In the genomic region with DNA sequence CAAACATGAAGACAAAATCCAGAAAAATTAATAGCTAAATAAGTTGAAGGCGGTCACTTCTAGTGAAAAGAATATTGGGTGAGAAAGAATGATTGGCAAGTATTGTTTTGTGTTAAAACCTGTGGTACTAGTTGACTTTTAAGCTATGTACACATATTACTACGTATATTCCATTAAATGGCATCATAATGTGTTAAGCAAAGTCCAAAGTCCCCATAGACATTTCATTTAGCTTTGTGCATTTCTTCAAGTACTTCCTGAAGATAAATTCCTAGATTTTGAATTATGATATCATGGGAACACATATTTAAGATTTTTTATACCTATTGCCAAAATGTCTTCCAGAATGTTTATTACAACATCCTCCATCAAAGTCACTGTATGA, we compare ENCODE assay signal across 20 cellular contexts.
DNase-seq lines count a peak whose midpoint lies in the region; ATAC-seq and TF ChIP-seq lines count a peak whose summit lies in the region.
"Had no signal": no experiment of that assay in that cellular context is flagged by ENCODE, and none has a peak within 500 bp of the region (broad histone marks: within the 10 kb centered on the region; RNA-seq: fewer than 3 reads in every experiment).

No MANE protein-coding gene starts in this region.

- peak overlapping the region; percentile 31 for H3K27ac Mint-ChIP-seq in MCF 10A (ENCODE audit: low read depth, unreplicated experiment)
- H3K27ac Mint-ChIP-seq: CD14-positive monocyte; CD4-positive, alpha-beta T cell had no signal

- H3K27ac ChIP-seq in breast epithelium, result no peak overlapping the region
- peak overlapping the region; percentile 57 for H3K27ac ChIP-seq in foreskin keratinocyte
- H3K27ac ChIP-seq: 22Rv1; BLaER1 treated with 17β-estradiol and CSF1 and Interleukin-3, amounts not matched to agents 10 nM and 100 nM had no signal

- H3K9me3 ChIP-seq in breast epithelium (no peaks in the 10 kb centered on the region), adipocyte (ENCODE audit: control insufficient read depth, low read length) (no peaks in the 10 kb centered on the region)
- H3K9me3 ChIP-seq: BE2C; BLaER1 treated with 17β-estradiol and CSF1 and Interleukin-3, amounts not matched to agents 10 nM and 100 nM; HAP-1 had no signal

- H3K27me3 ChIP-seq in breast epithelium, result no peaks in the 10 kb centered on the region
- H3K27me3 ChIP-seq in adipocyte (replicated peaks; ENCODE audit: control insufficient read depth, insufficient read depth, low read length), result no peaks in the 10 kb centered on the region
- no peaks in the 10 kb centered on the region for H3K27me3 ChIP-seq in foreskin keratinocyte
- H3K27me3 ChIP-seq: BE2C; BLaER1 treated with 17β-estradiol and CSF1 and Interleukin-3, amounts not matched to agents 10 nM and 100 nM had no signal

- POLR2A ChIA-PET in MCF 10A (lab: Yijun Ruan, JAX), result no interaction called here

- no peak for TF ChIP-seq POLR2A in breast epithelium (IDR thresholded peaks at IDR 0.05)

- H3K36me3 Mint-ChIP-seq in MCF 10A (ENCODE audit: insufficient read depth, unreplicated experiment), result no peaks in the 10 kb centered on the region
- H3K36me3 Mint-ChIP-seq: CD14-positive monocyte had no signal

- TF ChIP-seq CTCF in MCF 10A (IDR thresholded peaks at IDR 0.05; ENCODE audit: unreplicated experiment) (no peak), breast epithelium (IDR thresholded peaks at IDR 0.05) (no peak), foreskin keratinocyte (conservative IDR thresholded peaks at IDR 0.05) (no peak)

- H3K27me3 Mint-ChIP-seq in MCF 10A (ENCODE audit: insufficient read depth, unreplicated experiment), result no peaks in the 10 kb centered on the region
- H3K27me3 Mint-ChIP-seq: CD4-positive, alpha-beta T cell had no signal

- H3K36me3 ChIP-seq in breast epithelium (no peaks in the 10 kb centered on the region), adipocyte (ENCODE audit: control insufficient read depth, insufficient read depth, low read length, severe bottlenecking) (no peaks in the 10 kb centered on the region)
- H3K36me3 ChIP-seq: BE2C; BLaER1 treated with 17β-estradiol and CSF1 and Interleukin-3, amounts not matched to agents 10 nM and 100 nM; HAP-1 had no signal

- no peak for DNase-seq in MCF 10A (ENCODE audit: unreplicated experiment)
- no peak for DNase-seq in breast epithelium (ENCODE audit: low spot score in 2 of 2)
- DNase-seq in adipocyte (ENCODE audit: low read depth), result peak; percentile 20
- no peak for DNase-seq in foreskin keratinocyte
- no peak for DNase-seq in GM19240 (ENCODE audit: insufficient read length, low spot score)
- no peak for DNase-seq in NCI-H526 (lab: John Stamatoyannopoulos, UW)
- DNase-seq in effector CD8-positive, alpha-beta T cell (lab: John Stamatoyannopoulos, UW), result no peak
- DNase-seq: AML-193; BE2C; CD4-positive, alpha-beta T cell; COR-L47; DMS153; DMS79 treated with DMSO at 0.1 percent for 48 hours; GF-D8; GOT3 had no signal

- H3K4me1 Mint-ChIP-seq in MCF 10A (ENCODE audit: insufficient read depth, unreplicated experiment), result peaks cover 15% of the 10 kb centered on the region
- H3K4me1 Mint-ChIP-seq: CD14-positive monocyte had no signal

- peaks cover 7% of the 10 kb centered on the region for H3K9me3 Mint-ChIP-seq in MCF 10A (ENCODE audit: unreplicated experiment)

- ATAC-seq in foreskin keratinocyte (no peak), HG03045 (IDR thresholded peaks at IDR 0.05; ENCODE audit: unreplicated experiment) (no peak)

- no peak overlapping the region for H3K4me3 ChIP-seq in breast epithelium
- H3K4me3 ChIP-seq in adipocyte (ENCODE audit: low read length), result no peak overlapping the region
- H3K4me3 ChIP-seq: BLaER1 treated with 17β-estradiol and CSF1 and Interleukin-3, amounts not matched to agents 10 nM and 100 nM; HAP-1 had no signal

- intact Hi-C loops in MCF 10A (cut with micrococcal nuclease) (no loop called here), breast epithelium (cut with DNase I; ENCODE audit: low total_unique reads) (loop anchor here (5.0 kb wide), 1 partner anchor 138 kb away; no protein-coding TSS in a partner anchor)

- H3K4me3 Mint-ChIP-seq in MCF 10A (ENCODE audit: unreplicated experiment), result no peak overlapping the region
- H3K4me3 Mint-ChIP-seq: CD14-positive monocyte; CD4-positive, alpha-beta T cell had no signal

- H3K4me1 ChIP-seq in breast epithelium (no peaks in the 10 kb centered on the region), adipocyte (ENCODE audit: control insufficient read depth, insufficient read depth, low read length) (peaks cover 3% of the 10 kb centered on the region), foreskin keratinocyte (peaks cover 14% of the 10 kb centered on the region)
- H3K4me1 ChIP-seq: BE2C; BLaER1 treated with 17β-estradiol and CSF1 and Interleukin-3, amounts not matched to agents 10 nM and 100 nM; HAP-1 had no signal

- no TSS peak for BruUV-seq in MCF 10A (replicated peaks; lab: Mats Ljungman, UMichigan)

- CTCF ChIA-PET in MCF 10A (lab: Yijun Ruan, JAX), result no interaction called here

- H3K9ac ChIP-seq in adipocyte (ENCODE audit: low read length), result no peak overlapping the region
- H3K9ac ChIP-seq: BLaER1 treated with 17β-estradiol and CSF1 and Interleukin-3, amounts not matched to agents 10 nM and 100 nM had no signal
